Comparison of ENCODE assay signal across 8 cellular contexts in the genomic region with DNA sequence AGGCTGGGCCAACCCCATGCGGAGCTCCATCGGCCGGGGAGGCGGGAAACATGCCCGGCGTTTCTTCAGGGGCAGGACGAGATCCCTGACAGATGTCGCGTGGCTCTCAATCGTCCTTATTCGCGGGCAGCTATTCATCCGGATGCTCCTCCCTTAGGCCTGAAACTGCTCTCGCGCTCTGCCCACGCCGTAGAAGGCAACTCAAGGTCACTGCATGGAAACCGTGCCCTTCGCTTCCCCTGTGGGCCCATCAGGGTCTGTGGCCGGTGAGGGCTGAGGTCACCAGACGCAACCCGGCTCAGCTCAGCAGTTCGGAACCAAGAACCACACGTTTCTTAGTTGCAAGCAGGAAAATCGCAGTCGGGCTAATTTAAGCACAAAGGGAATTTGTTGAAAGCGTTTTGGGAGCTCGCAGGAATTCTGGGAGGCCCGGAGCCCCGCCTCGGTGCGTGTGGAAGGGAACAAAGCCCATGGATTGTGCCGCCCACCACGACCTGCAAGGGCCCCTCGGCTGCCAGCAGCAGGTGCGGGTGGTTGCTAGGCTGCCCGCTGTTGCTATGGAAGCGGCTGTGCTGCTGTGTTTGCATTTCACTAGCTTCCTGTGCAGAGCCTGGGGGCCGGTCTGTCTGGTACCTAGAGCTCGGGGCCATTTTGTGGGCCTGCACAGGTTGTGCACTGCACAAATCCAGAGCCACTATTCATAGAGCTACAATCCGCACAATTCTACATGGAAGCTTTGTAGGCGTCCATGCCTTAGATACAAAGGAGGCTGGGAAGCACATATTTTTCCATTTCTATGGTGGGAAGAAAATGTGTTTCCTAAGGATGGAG. TPM values are rescaled to one million over a fixed set of nuclear protein-coding genes. Genes with fewer than 3 reads are reported as not detected.
A peak's percentile ranks its signal among the peaks of the same experiment; 100 is the strongest.
DNase-seq lines count a peak whose midpoint lies in the region; FAIRE-seq and TF ChIP-seq lines count a peak whose summit lies in the region.

No MANE protein-coding gene starts in this region.

- H3K36me3 Mint-ChIP-seq in HFFc6 (ENCODE audit: low read depth) = no peaks in the 10 kb centered on the region

- peak; percentile 88 for DNase-seq in GM10248 (ENCODE audit: extremely low spot score)
- no peak for DNase-seq in HFFc6
- DNase-seq in NCI-H1092 treated with DMSO at 0.1 percent for 48 hours (lab: John Stamatoyannopoulos, UW) = peak; percentile 89
- peak; percentile 8 to 40 (median 28) for DNase-seq in activated CD4-positive, CD25-positive, alpha-beta regulatory T cell (lab: John Stamatoyannopoulos, UW)
- peak in 58 of 61 donors; percentile 23 to 96 (median 78) for DNase-seq in caudate nucleus (lab: John Stamatoyannopoulos, UW)
- DNase-seq in stimulated activated CD4-positive, alpha-beta T cell treated with anti-CD3 and anti-CD28 coated beads, Interleukin-2, amount 100 ng/mL, for 24 hours = peak; percentile 63 to 68
- DNase-seq in RCC 7860 (ENCODE audit: low spot score) = no peak

- CTCF ChIA-PET in GM10248 (lab: Yijun Ruan, JAX) = interaction anchor here (0.8 to 2.7 kb wide), 29 partner anchors 9 to 229 kb away, joined by 3 to 15 read pairs (median 5); partner anchors contain the start of genes ADI1, COLEC11 and RNASEH1

- FAIRE-seq in RCC 7860 (lab: Jason Lieb, UNC) = no peak

- POLR2A ChIA-PET in GM10248 (lab: Yijun Ruan, JAX) = interaction anchor here (0.6 to 1.2 kb wide), 2 partner anchors 13 to 133 kb away, joined by 4 to 5 read pairs; no protein-coding TSS in a partner anchor

- no peaks in the 10 kb centered on the region for H3K27me3 ChIP-seq in layer of hippocampus (ENCODE audit: control insufficient read depth, insufficient read depth, low read length)

- H3K4me1 Mint-ChIP-seq in HFFc6 (ENCODE audit: low read depth) = peaks cover 10% of the 10 kb centered on the region; the same call in 1 of the 2 replicates

- peak overlapping the region; percentile 90 for H3K27ac ChIP-seq in caudate nucleus (ENCODE audit: low read depth, low read length)
- peak overlapping the region; percentile 82 for H3K27ac ChIP-seq in layer of hippocampus (ENCODE audit: low read depth, low read length)

- H3K9me3 Mint-ChIP-seq in HFFc6 = no peaks in the 10 kb centered on the region

- H3K27me3 Mint-ChIP-seq in HFFc6 (ENCODE audit: insufficient read depth) = peaks cover 21% of the 10 kb centered on the region

- no peak overlapping the region for H3K27ac Mint-ChIP-seq in HFFc6

- H3K4me3 Mint-ChIP-seq in HFFc6 = peak overlapping the region; percentile 39; the same call in 1 of the 2 replicates

- TF ChIP-seq CTCF in GM10248 (IDR thresholded peaks at IDR 0.05; ENCODE audit: control extremely low read depth, extremely low read depth, low read depth, missing control alignments) = no peak
- no peak for TF ChIP-seq CTCF in HFFc6 (IDR thresholded peaks at IDR 0.05)

RNA-seq across cellular contexts. Expression of gene ALLC, which starts 6.1 kb away (rescaled TPM):
- total RNA-seq in HFFc6 (2021; fragmentation: NEBNext Ultra II Directional; extraction: Animal tissue kit (Norgen Biotek cat#: 25700)) = not detected

RNA-seq across cellular contexts. Expression of gene DCDC2C, which starts 51.5 kb away (rescaled TPM):
- not detected for total RNA-seq in HFFc6 (2021; fragmentation: NEBNext Ultra II Directional; extraction: Animal tissue kit (Norgen Biotek cat#: 25700))

RNA-seq across cellular contexts. Expression of gene COLEC11, which starts 57.0 kb away (rescaled TPM):
- total RNA-seq in HFFc6 (2021; fragmentation: NEBNext Ultra II Directional; extraction: Animal tissue kit (Norgen Biotek cat#: 25700)) = not detected

Comparison
In these comparisons a context has a peak if more than half of its experiments do, and no peak if none do; other contexts are left out.
1. DNase-seq: peak in GM10248 (single experiment), NCI-H1092 treated with DMSO at 0.1 percent for 48 hours (single experiment), activated CD4-positive, CD25-positive, alpha-beta regulatory T cell (4 of 4), caudate nucleus (58 of 61) and stimulated activated CD4-positive, alpha-beta T cell treated with anti-CD3 and anti-CD28 coated beads, Interleukin-2, amount 100 ng/mL, for 24 hours (2 of 2); none in HFFc6 (single experiment) and RCC 7860 (single experiment).